Comparison of ENCODE assay signal across 12 cellular contexts in the genomic region with DNA sequence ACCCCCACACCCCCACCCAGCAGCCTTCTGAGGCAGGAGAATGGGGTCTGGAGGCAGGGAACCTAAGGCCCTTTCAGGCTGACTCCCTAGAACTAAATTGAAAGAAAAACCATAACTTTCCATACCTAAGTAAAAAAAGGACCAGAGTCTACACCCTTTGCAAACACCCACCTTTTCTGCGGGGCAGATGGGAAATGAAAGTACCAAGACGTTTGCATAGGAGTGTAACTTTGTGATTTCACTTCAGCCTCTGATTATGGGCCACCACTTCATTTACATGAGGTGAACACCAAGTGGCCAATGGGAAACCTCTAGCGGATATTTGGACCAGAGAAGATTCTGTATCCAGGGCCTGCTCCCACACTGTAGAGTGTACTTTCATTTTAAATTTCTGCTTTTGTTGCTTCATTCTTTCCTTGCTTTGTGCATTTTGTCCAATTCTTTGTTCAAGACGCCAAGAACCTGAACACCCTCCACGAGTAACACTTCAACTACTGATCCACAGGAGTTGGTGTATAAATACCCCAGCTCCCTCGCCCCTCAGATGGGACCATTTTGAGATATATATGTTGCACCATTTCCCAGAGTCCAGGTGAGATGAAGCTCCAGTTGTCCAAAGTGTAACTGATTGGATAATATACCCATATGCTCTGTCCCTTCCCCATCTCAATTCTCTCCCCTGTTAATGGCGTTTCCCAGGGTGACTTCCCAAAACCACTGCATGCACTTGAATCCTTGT. TPM values are rescaled to one million over a fixed set of nuclear protein-coding genes. Genes with fewer than 3 reads are reported as not detected.
A peak's percentile ranks its signal among the peaks of the same experiment; 100 is the strongest.
DNase-seq lines count a peak whose midpoint lies in the region; ATAC-seq and TF ChIP-seq lines count a peak whose summit lies in the region.
"Had no signal": no experiment of that assay in that cellular context is flagged by ENCODE, and none has a peak within 500 bp of the region (broad histone marks: within the 10 kb centered on the region; RNA-seq: fewer than 3 reads in every experiment).

No MANE protein-coding gene starts in this region.

- peak; percentile 72 for DNase-seq in GM12864 (ENCODE audit: low read depth)
- DNase-seq in DMS 273 (lab: John Stamatoyannopoulos, UW; ENCODE audit: unreplicated experiment): no peak
- no peak for DNase-seq in activated T-cell treated with anti-CD3 and anti-CD28 coated beads, Interleukin-2, amount 50 U/mL, for 4 hours
- no peak for DNase-seq in activated naive CD4-positive, alpha-beta T cell treated with anti-CD3 and anti-CD28 coated beads, Interleukin-2, amount 50 U/mL, for 16 hours
- no peak for DNase-seq in activated gamma-delta T cell treated with Interleukin-2 at 50 U/mL for 16 hours
- DNase-seq: activated CD4-positive, alpha-beta T cell treated with anti-CD3 and anti-CD28 coated beads for 48 hours; DMS79 treated with DMSO at 0.1 percent for 48 hours; NCI-H1105 treated with DMSO at 0.1 percent for 48 hours had no signal

- H3K36me3 Mint-ChIP-seq in activated T-cell treated with anti-CD3 and anti-CD28 coated beads, Interleukin-2, amount 50 U/mL, for 4 hours (ENCODE audit: insufficient read depth): no peaks in the 10 kb centered on the region
- H3K36me3 Mint-ChIP-seq: activated naive CD4-positive, alpha-beta T cell treated with anti-CD3 and anti-CD28 coated beads, Interleukin-2, amount 50 U/mL, for 24 hours had no signal

- no peak for TF ChIP-seq CTCF in GM12864 (IDR thresholded peaks at IDR 0.05; ENCODE audit: low read depth, low read length, missing control alignments)

- H3K9me3 Mint-ChIP-seq in activated T-cell treated with anti-CD3 and anti-CD28 coated beads, Interleukin-2, amount 50 U/mL, for 4 hours: no peaks in the 10 kb centered on the region
- H3K9me3 Mint-ChIP-seq: activated naive CD4-positive, alpha-beta T cell treated with anti-CD3 and anti-CD28 coated beads, Interleukin-2, amount 50 U/mL, for 24 hours had no signal

- H3K27me3 Mint-ChIP-seq in activated T-cell treated with anti-CD3 and anti-CD28 coated beads, Interleukin-2, amount 50 U/mL, for 4 hours (ENCODE audit: low read depth): peaks cover 16% of the 10 kb centered on the region

- ATAC-seq in GM19351 (IDR thresholded peaks at IDR 0.05; ENCODE audit: unreplicated experiment) (peak; percentile 97), HG02759 (IDR thresholded peaks at IDR 0.05; ENCODE audit: unreplicated experiment) (peak; percentile 77), HG03469 (IDR thresholded peaks at IDR 0.05; ENCODE audit: unreplicated experiment) (peak; percentile 68)
- ATAC-seq in activated T-cell treated with anti-CD3 and anti-CD28 coated beads, Interleukin-2, amount 50 U/mL, for 4 hours: no peak

- peaks cover 14% of the 10 kb centered on the region for H3K4me1 Mint-ChIP-seq in activated T-cell treated with anti-CD3 and anti-CD28 coated beads, Interleukin-2, amount 50 U/mL, for 4 hours (ENCODE audit: low read depth)

- H3K4me3 ChIP-seq in GM12864 (ENCODE audit: low read depth, low read length): no peak overlapping the region

- H3K4me3 Mint-ChIP-seq in activated T-cell treated with anti-CD3 and anti-CD28 coated beads, Interleukin-2, amount 50 U/mL, for 4 hours: no peak overlapping the region
- H3K4me3 Mint-ChIP-seq: activated naive CD4-positive, alpha-beta T cell treated with anti-CD3 and anti-CD28 coated beads, Interleukin-2, amount 50 U/mL, for 24 hours had no signal

RNA-seq across cellular contexts. Expression of a gene that starts 18.9 kb away (rescaled TPM):
- 100 to 1,000 TPM; 280 to 299 (median 287) TPM for total RNA-seq in activated T-cell treated with anti-CD3 and anti-CD28 coated beads, Interleukin-2, amount 50 U/mL, for 4 hours

Comparison
In these comparisons a context has a peak if more than half of its experiments do, and no peak if none do; other contexts are left out.
1. ATAC-seq: peak in GM19351 (single experiment), HG02759 (single experiment) and HG03469 (single experiment); none in activated T-cell treated with anti-CD3 and anti-CD28 coated beads, Interleukin-2, amount 50 U/mL, for 4 hours (0 of 2).